ENCODE assay signal across 12 cellular contexts in genomic region chr14:91127411-91127810, GRCh38. TPM values are rescaled to one million over a fixed set of nuclear protein-coding genes. Genes with fewer than 3 reads are reported as not detected.
DNase-seq lines count a peak whose midpoint lies in the region; ATAC-seq and TF ChIP-seq lines count a peak whose summit lies in the region.
"Had no signal": no experiment of that assay in that cellular context is flagged by ENCODE, and none has a peak within 500 bp of the region (broad histone marks: within the 10 kb centered on the region; RNA-seq: fewer than 3 reads in every experiment).

No MANE protein-coding gene starts in this region.

- no peak for TF ChIP-seq CTCF in body of pancreas (IDR thresholded peaks at IDR 0.05)
- no peak for TF ChIP-seq CTCF in suprapubic skin (IDR thresholded peaks at IDR 0.05)

- H3K4me3 ChIP-seq in body of pancreas (no peak overlapping the region), suprapubic skin (no peak overlapping the region)

- H3K36me3 ChIP-seq in body of pancreas (replicated peaks in 1 of 2; ENCODE audit: insufficient read depth in 1 of 2, low read depth in 2 of 2) (no peaks in the 10 kb centered on the region), suprapubic skin (peaks cover 26% of the 10 kb centered on the region)

- ATAC-seq in body of pancreas (peak; percentile 68), HG03354 (IDR thresholded peaks at IDR 0.05; ENCODE audit: poor library complexity, severe bottlenecking, unreplicated experiment) (no peak)
- ATAC-seq: activated naive CD4-positive, alpha-beta T cell treated with anti-CD3 and anti-CD28 coated beads, Interleukin-2, amount 50 U/mL, for 72 hours; stimulated activated naive CD8-positive, alpha-beta T cell treated with anti-CD3 and anti-CD28 coated beads, Interleukin-15, amount 100 ng/mL, for 72 hours had no signal

- H3K4me1 ChIP-seq in body of pancreas (peaks cover 24% of the 10 kb centered on the region), suprapubic skin (peaks cover 21% of the 10 kb centered on the region)

- no peak for TF ChIP-seq EP300 in suprapubic skin (IDR thresholded peaks at IDR 0.05)

- WGBS in body of pancreas, 2 donors, result 29 to 41% methylated on average over 8 of the region's 8 CpGs
- WGBS in suprapubic skin, result 41% methylated on average over 8 of the region's 8 CpGs

- H3K27ac ChIP-seq in body of pancreas (peak overlapping the region in 3 of 4 donors; percentile 18 to 66 (median 62)), suprapubic skin (no peak overlapping the region)

- intact Hi-C loops in body of pancreas (cut with DNase I), result no loop called here

- TF ChIP-seq POLR2A in body of pancreas (IDR thresholded peaks at IDR 0.05), result no peak
- no peak for TF ChIP-seq POLR2A in suprapubic skin (IDR thresholded peaks at IDR 0.05)

- H3K27me3 ChIP-seq in body of pancreas (no peaks in the 10 kb centered on the region), suprapubic skin (no peaks in the 10 kb centered on the region)

- DNase-seq in DMS 273 (lab: John Stamatoyannopoulos, UW; ENCODE audit: unreplicated experiment) (peak; percentile 33), DMS 273 treated with DMSO at 0.1 percent for 48 hours (lab: John Stamatoyannopoulos, UW) (no peak), body of pancreas (peak; percentile 59 to 73 (median 68)), kidney tubule cell (ENCODE audit: low spot score) (peak; percentile 84), suprapubic skin (ENCODE audit: low spot score in 2 of 2) (peak; percentile 75 to 89), cerebellum (ENCODE audit: low spot score) (no peak)
- DNase-seq in activated naive CD4-positive, alpha-beta T cell treated with Interleukin-2 at 50 U/mL for 16 hours, result no peak
- DNase-seq: 8988T; activated B cell treated with CpG ODN at 0.5 μM for 24 hours; stimulated activated naive CD8-positive, alpha-beta T cell treated with anti-CD3 and anti-CD28 coated beads, Interleukin-15, amount 100 ng/mL, for 72 hours had no signal

- no peaks in the 10 kb centered on the region for H3K9me3 ChIP-seq in body of pancreas
- no peaks in the 10 kb centered on the region for H3K9me3 ChIP-seq in suprapubic skin

RNA-seq across cellular contexts. Expression of gene DGLUCY, which starts 13.5 kb away (rescaled TPM):
- total RNA-seq in body of pancreas (10 to 100 TPM; 30.9 to 77.8 TPM), suprapubic skin (10 to 100 TPM; 54.0 to 94.9 (median 69.3) TPM), cerebellum (31.6 TPM)

Comparison
In these comparisons a context has a peak if more than half of its experiments do, and no peak if none do; other contexts are left out.
1. DNase-seq: peak in DMS 273 (single experiment), body of pancreas (4 of 4), kidney tubule cell (single experiment) and suprapubic skin (2 of 2); none in DMS 273 treated with DMSO at 0.1 percent for 48 hours (single experiment), cerebellum (single experiment) and activated naive CD4-positive, alpha-beta T cell treated with Interleukin-2 at 50 U/mL for 16 hours (single experiment).